15 cellular contexts compared by ENCODE assay signal in the genomic region with DNA sequence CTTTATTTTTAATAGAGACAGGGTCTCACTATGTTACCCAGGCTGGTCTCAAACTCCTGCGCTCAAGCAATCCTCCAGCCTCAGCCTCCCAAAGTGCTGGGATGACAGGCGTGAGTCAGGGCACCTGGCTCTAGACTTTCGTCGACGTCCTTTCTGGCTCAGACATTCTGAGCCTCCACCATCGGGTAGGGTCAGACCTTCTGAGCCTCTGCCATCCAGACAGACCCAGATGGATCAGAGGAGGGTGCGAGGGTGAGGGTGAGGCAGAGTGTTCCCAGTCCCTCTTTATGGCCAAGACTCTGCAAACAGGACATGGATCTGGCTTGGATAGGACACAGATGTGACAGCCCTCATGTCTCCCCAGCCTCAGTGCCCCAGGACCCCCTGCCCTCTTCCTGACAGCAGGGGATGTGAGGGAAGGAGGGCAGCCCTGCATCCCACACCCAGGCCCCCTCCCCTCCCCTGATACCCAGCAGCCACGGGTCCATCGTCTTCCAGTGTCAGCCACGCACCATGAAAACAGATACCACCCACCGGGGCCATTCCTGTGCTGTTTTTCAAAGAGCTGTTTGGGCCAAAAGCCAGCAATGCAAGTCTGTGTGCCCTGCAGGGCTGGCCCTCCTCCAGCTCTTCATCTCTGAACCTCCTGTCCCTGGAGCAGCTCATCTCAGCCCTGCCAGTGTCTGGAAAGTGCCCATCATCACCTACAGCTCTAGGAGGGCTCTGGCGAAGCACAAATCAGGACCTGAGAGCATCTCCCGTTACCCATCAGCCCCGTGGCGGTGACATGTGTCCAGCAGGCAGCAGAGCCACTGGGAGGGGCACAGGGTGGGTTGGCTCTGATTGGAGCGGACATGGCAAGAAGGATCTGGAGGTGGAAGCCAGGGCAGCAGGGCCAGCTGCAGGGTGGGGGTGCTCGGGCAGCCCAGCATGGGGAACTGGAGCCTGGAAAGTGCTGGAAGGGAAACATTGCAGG.
A peak's percentile ranks its signal among the peaks of the same experiment; 100 is the strongest.
DNase-seq lines count a peak whose midpoint lies in the region; ATAC-seq and TF ChIP-seq lines count a peak whose summit lies in the region.
"Had no signal": no experiment of that assay in that cellular context is flagged by ENCODE, and none has a peak within 500 bp of the region (broad histone marks: within the 10 kb centered on the region; RNA-seq: fewer than 3 reads in every experiment).

No MANE protein-coding gene starts in this region.

- no peak for TF ChIP-seq CTCF in HEK293 (tag by site-specific recombination; IDR thresholded peaks at IDR 0.05)
- TF ChIP-seq CTCF in chondrocyte (IDR thresholded peaks at IDR 0.05), result no peak

- no peak overlapping the region for H4K12ac ChIP-seq in trophoblast cell (ENCODE audit: low read depth, low read length)

- H2BK120ac ChIP-seq in trophoblast cell (ENCODE audit: insufficient read depth, low read length, poor library complexity), result no peak overlapping the region

- peaks cover 6% of the 10 kb centered on the region for H3K79me1 ChIP-seq in trophoblast cell (ENCODE audit: low read length)

- no peak overlapping the region for H2AK5ac ChIP-seq in trophoblast cell (ENCODE audit: low read length)

- H3K9me3 Mint-ChIP-seq in chondrocyte (ENCODE audit: low read depth), result no peaks in the 10 kb centered on the region
- H3K9me3 Mint-ChIP-seq: CD4-positive, alpha-beta T cell; IgD-negative memory B cell; neural crest cell; T-helper 1 cell treated with Interleukin-12 subunit alpha and Interleukin-12 subunit beta and Interleukin-4 antibody, amounts not matched to agents 30 μg/mL and 1 μg/mL, for 36 hours had no signal

- H3K79me2 ChIP-seq in trophoblast cell (ENCODE audit: control insufficient read depth, insufficient read depth, low read length, poor library complexity), result peaks cover 2% of the 10 kb centered on the region

- POLR2A ChIA-PET in HEK293 (lab: Yijun Ruan, JAX), result no interaction called here

- no peak overlapping the region for H3K9ac ChIP-seq in trophoblast cell (ENCODE audit: low read length)

- no CpG with 5 or more reads among the region's 17 CpGs for WGBS in trophoblast cell (ENCODE audit: extremely low coverage, insufficient coverage, insufficient read length)

- H4K91ac ChIP-seq in trophoblast cell (ENCODE audit: low read depth, low read length), result peak overlapping the region; percentile 65

- H3K36me3 Mint-ChIP-seq in chondrocyte (ENCODE audit: low read depth), result no peaks in the 10 kb centered on the region
- H3K36me3 Mint-ChIP-seq: IgD-negative memory B cell had no signal

- no peak overlapping the region for H3K4me3 Mint-ChIP-seq in chondrocyte (ENCODE audit: unreplicated experiment)
- H3K4me3 Mint-ChIP-seq: CD4-positive, alpha-beta T cell; IgD-negative memory B cell; neural crest cell; T-helper 1 cell treated with Interleukin-12 subunit alpha and Interleukin-12 subunit beta and Interleukin-4 antibody, amounts not matched to agents 30 μg/mL and 1 μg/mL, for 36 hours had no signal

- H2AFZ ChIP-seq in trophoblast cell (ENCODE audit: insufficient read depth, low read length, poor library complexity), result no peak overlapping the region

- no peaks in the 10 kb centered on the region for H3K27me3 ChIP-seq in trophoblast cell (ENCODE audit: insufficient read depth, low read length)
- H3K27me3 ChIP-seq: suprapubic skin had no signal

- H3K36me3 ChIP-seq in HEK293 (ENCODE audit: control insufficient read depth in 2 of 2, insufficient read depth in 1 of 2, low read length in 2 of 2) (no peaks in the 10 kb centered on the region), trophoblast cell (ENCODE audit: control insufficient read depth in 1 of 2, insufficient read depth in 2 of 2, low read length in 2 of 2) (no peaks in the 10 kb centered on the region)
- H3K36me3 ChIP-seq: suprapubic skin had no signal

- peak overlapping the region; percentile 4 for H3K14ac ChIP-seq in trophoblast cell (ENCODE audit: low read length)

- no peak for ATAC-seq in HG02840 (IDR thresholded peaks at IDR 0.05; ENCODE audit: low FRiP score, unreplicated experiment)

- H3K4me1 ChIP-seq in HEK293 (ENCODE audit: control insufficient read depth, insufficient read depth, low read length) (no peaks in the 10 kb centered on the region), trophoblast cell (ENCODE audit: control insufficient read depth in 1 of 2, insufficient read depth in 2 of 2, low read length in 2 of 2) (peaks cover 8 to 9% of the 10 kb centered on the region in 2 experiments)

- H3K27ac ChIP-seq in HEK293 (ENCODE audit: extremely low read depth, low read depth, low read length), result no peak overlapping the region
- no peak overlapping the region for H3K27ac ChIP-seq in trophoblast cell (ENCODE audit: low read depth, low read length)
- H3K27ac ChIP-seq: skin epidermis, suprapubic skin had no signal

- peak; percentile 79 for DNase-seq in NCI-H345 treated with DMSO at 0.1 percent for 48 hours (lab: John Stamatoyannopoulos, UW; ENCODE audit: unreplicated experiment)
- peak; percentile 86 for DNase-seq in chondrocyte (ENCODE audit: low spot score)
- no peak for DNase-seq in trophoblast cell
- no peak for DNase-seq in activated CD8-positive, alpha-beta memory T cell treated with anti-CD3 and anti-CD28 coated beads for 24 hours
- no peak for DNase-seq in putamen (ENCODE audit: low spot score)
- no peak for DNase-seq in DMS153 (lab: John Stamatoyannopoulos, UW)
- DNase-seq: NCI-H1436 treated with DMSO at 0.1 percent for 48 hours had no signal

- CTCF ChIA-PET in HEK293 (lab: Yijun Ruan, JAX), result interaction anchor here (0.6 to 3.1 kb wide), 54 partner anchors 11 to 1005 kb away, joined by 3 to 50 read pairs (median 5); no protein-coding TSS in a partner anchor

- H3K4me3 ChIP-seq in HEK293 (ENCODE audit: low read depth, low read length) (no peak overlapping the region), trophoblast cell (ENCODE audit: low read depth, low read length) (no peak overlapping the region)
- H3K4me3 ChIP-seq: skin epidermis, suprapubic skin had no signal

- H3K4me2 ChIP-seq in trophoblast cell (ENCODE audit: low read length), result no peak overlapping the region

- H2BK12ac ChIP-seq in trophoblast cell (ENCODE audit: low read length), result peak overlapping the region; percentile 19

- H3K18ac ChIP-seq in trophoblast cell (ENCODE audit: low read length), result no peak overlapping the region

- H4K8ac ChIP-seq in trophoblast cell (ENCODE audit: low read depth, low read length), result no peak overlapping the region

- no peaks in the 10 kb centered on the region for H3K9me3 ChIP-seq in HEK293 (ENCODE audit: control insufficient read depth, insufficient read depth, low read depth, low read length)
- H3K9me3 ChIP-seq in trophoblast cell (ENCODE audit: insufficient read depth, low read depth, low read length), result no peaks in the 10 kb centered on the region
- H3K9me3 ChIP-seq: suprapubic skin had no signal

- H2BK5ac ChIP-seq in trophoblast cell (ENCODE audit: low read depth, low read length, poor library complexity), result no peak overlapping the region

- H3K4ac ChIP-seq in trophoblast cell (ENCODE audit: low read depth, low read length), result no peak overlapping the region

- peak overlapping the region; percentile 32 for H3K27ac Mint-ChIP-seq in chondrocyte (ENCODE audit: unreplicated experiment)
- H3K27ac Mint-ChIP-seq: CD4-positive, alpha-beta T cell; T-helper 1 cell treated with Interleukin-12 subunit alpha and Interleukin-12 subunit beta and Interleukin-4 antibody, amounts not matched to agents 30 μg/mL and 1 μg/mL, for 36 hours had no signal

- no peaks in the 10 kb centered on the region for H3K27me3 Mint-ChIP-seq in chondrocyte (ENCODE audit: low read depth)
- H3K27me3 Mint-ChIP-seq: CD4-positive, alpha-beta T cell; IgD-negative memory B cell had no signal

- peaks cover 32% of the 10 kb centered on the region for H3K4me1 Mint-ChIP-seq in chondrocyte (ENCODE audit: low read depth)

- H3K23ac ChIP-seq in trophoblast cell (ENCODE audit: low read length), result no peak overlapping the region

TF ChIP-seq in HEK293, 187 proteins besides CTCF, POLR2A, EP300 and RAD21:
- TF ChIP-seq ZIC2 (tag by site-specific recombination; IDR thresholded peaks at IDR 0.05) (peak; percentile 71), ZXDB (tag by site-specific recombination; IDR thresholded peaks at IDR 0.05) (no peak)

Comparison
In these comparisons a context has a peak if more than half of its experiments do, and no peak if none do; other contexts are left out.
1. DNase-seq: peak in NCI-H345 treated with DMSO at 0.1 percent for 48 hours (single experiment) and chondrocyte (single experiment); none in trophoblast cell (0 of 2), activated CD8-positive, alpha-beta memory T cell treated with anti-CD3 and anti-CD28 coated beads for 24 hours (single experiment), putamen (single experiment) and DMS153 (single experiment).